In the genomic region with DNA sequence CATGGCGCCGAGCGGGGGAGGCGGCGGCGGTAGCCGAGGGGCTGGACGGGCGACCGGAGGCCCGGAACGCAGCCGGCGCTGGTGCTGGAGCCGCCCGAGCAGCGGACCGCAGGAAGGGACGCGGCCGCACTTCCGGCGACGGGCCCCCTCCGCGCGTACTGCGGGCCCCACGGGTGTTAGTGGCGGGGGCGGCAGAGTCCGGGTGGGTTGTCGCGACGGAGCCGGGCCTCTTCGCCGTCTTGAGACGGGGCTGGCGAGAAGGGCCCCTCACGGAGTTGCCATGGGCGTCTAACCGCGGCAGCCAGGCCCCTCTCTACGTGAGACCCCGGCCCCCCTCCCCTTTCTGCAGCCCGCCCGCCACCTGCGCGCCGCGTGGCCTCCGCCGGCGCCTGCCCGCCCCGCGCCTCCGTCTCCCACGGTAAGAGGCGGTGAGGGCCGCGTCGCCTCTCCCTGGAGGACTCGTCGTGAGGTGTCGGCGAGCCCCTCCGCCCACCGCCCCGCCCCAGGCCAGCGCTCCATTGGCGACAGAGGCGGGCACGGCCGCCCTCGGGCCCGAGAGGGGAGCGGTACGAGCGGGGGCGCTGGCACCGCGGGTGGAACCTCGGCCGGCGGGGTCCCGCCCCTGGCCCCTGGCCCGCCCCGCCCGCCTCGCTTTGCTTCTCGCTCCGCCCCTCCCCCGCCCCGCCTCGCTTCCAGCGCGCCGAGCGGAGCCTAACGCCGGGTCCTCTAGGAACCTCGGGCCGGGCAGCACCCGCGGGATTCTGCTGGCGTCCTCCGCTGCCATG, we compare ENCODE assay signal across 1 cellular context.
A peak's percentile ranks its signal among the peaks of the same experiment; 100 is the strongest.
TF ChIP-seq lines count a peak whose summit lies in the region.

Gene VPS9D1 (minus strand): TSS at position 40 of the 785 bp plus-strand sequence. CDS start 37 bp downstream, at position 3.
A gene with protein sequence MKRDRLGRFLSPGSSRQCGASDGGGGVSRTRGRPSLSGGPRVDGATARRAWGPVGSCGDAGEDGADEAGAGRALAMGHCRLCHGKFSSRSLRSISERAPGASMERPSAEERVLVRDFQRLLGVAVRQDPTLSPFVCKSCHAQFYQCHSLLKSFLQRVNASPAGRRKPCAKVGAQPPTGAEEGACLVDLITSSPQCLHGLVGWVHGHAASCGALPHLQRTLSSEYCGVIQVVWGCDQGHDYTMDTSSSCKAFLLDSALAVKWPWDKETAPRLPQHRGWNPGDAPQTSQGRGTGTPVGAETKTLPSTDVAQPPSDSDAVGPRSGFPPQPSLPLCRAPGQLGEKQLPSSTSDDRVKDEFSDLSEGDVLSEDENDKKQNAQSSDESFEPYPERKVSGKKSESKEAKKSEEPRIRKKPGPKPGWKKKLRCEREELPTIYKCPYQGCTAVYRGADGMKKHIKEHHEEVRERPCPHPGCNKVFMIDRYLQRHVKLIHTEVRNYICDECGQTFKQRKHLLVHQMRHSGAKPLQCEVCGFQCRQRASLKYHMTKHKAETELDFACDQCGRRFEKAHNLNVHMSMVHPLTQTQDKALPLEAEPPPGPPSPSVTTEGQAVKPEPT (plus strand): TSS at position 679 of the 785 bp plus-strand sequence. CDS start 104 bp downstream, at position 783.

TF ChIP-seq in HepG2, 621 proteins besides CTCF, POLR2A, EP300 and RAD21 (continued from another document and continues in another):
- 0 out of 2 replicates have a peak, but pooled peaks have one; percentile 66 for TF ChIP-seq KIAA2018 (CRISPR knock-in tag; IDR thresholded peaks at IDR 0.05; ENCODE audit: borderline replicate concordance)
- TF ChIP-seq HNF4G (IDR thresholded peaks at IDR 0.05; ENCODE audit: borderline replicate concordance, low read depth, low read length), result peak; percentile 46; the same call in 1 of the 2 replicates
- no peak; the same call in 1 of the 2 replicates for TF ChIP-seq HNF4G (CRISPR knock-in tag; IDR thresholded peaks at IDR 0.05; ENCODE audit: borderline replicate concordance, low read depth)
- TF ChIP-seq CENPX (CRISPR knock-in tag; IDR thresholded peaks at IDR 0.05), result no peak
- no peak for TF ChIP-seq GATA4 (IDR thresholded peaks at IDR 0.05; ENCODE audit: borderline replicate concordance, low read depth)
- no peak for TF ChIP-seq ZNF891 (CRISPR knock-in tag; IDR thresholded peaks at IDR 0.05)
- peak; percentile 20; the same call in 1 of the 2 replicates for TF ChIP-seq CEBPG (CRISPR knock-in tag; IDR thresholded peaks at IDR 0.05)
- peak; percentile 90 for TF ChIP-seq ARNT2 (CRISPR knock-in tag; IDR thresholded peaks at IDR 0.05; ENCODE audit: low read depth)
- TF ChIP-seq FOXA3 (CRISPR knock-in tag; IDR thresholded peaks at IDR 0.05), result 0 out of 2 replicates have a peak, but pooled peaks have one; percentile 58
- TF ChIP-seq SCMH1 (CRISPR knock-in tag; IDR thresholded peaks at IDR 0.05; ENCODE audit: borderline replicate concordance), result no peak
- TF ChIP-seq HCFC1 (IDR thresholded peaks at IDR 0.05; ENCODE audit: low read depth, low read length), result peak; percentile 82
- TF ChIP-seq ZNF136 (CRISPR knock-in tag; IDR thresholded peaks at IDR 0.05; ENCODE audit: low read depth), result no peak
- TF ChIP-seq SALL2 (CRISPR knock-in tag; IDR thresholded peaks at IDR 0.05), result peak; percentile 96
- TF ChIP-seq NAIF1 (CRISPR knock-in tag; IDR thresholded peaks at IDR 0.05; ENCODE audit: borderline replicate concordance), result no peak; the same call in 1 of the 2 replicates
- peak; percentile 100 for TF ChIP-seq YEATS4 (CRISPR knock-in tag; IDR thresholded peaks at IDR 0.05; ENCODE audit: borderline replicate concordance)
- no peak; the same call in 1 of the 2 replicates for TF ChIP-seq CSRNP1 (CRISPR knock-in tag; IDR thresholded peaks at IDR 0.05)
- TF ChIP-seq SKI (IDR thresholded peaks at IDR 0.05; ENCODE audit: partially characterized antibody), result peak; percentile 5
- TF ChIP-seq ZBTB43 (CRISPR knock-in tag; conservative IDR thresholded peaks at IDR 0.05), result peak; percentile 67; the same call in 1 of the 2 replicates
- peak; percentile 87; the same call in 1 of the 2 replicates for TF ChIP-seq SIN3B (IDR thresholded peaks at IDR 0.05; ENCODE audit: low read length)
- TF ChIP-seq SP1 (IDR thresholded peaks at IDR 0.05), result no peak
- peak; percentile 86 for TF ChIP-seq SP1 (CRISPR knock-in tag; IDR thresholded peaks at IDR 0.05)
- no peak; the same call in 1 of the 2 replicates for TF ChIP-seq ZNF337 (CRISPR knock-in tag; IDR thresholded peaks at IDR 0.05; ENCODE audit: borderline replicate concordance, low read depth)
- no peak for TF ChIP-seq ZNF326 (CRISPR knock-in tag; IDR thresholded peaks at IDR 0.05; ENCODE audit: borderline replicate concordance)
- no peak for TF ChIP-seq RFXANK (CRISPR knock-in tag; IDR thresholded peaks at IDR 0.05)
- TF ChIP-seq ZNF230 (CRISPR knock-in tag; IDR thresholded peaks at IDR 0.05), result no peak; the same call in 1 of the 2 replicates
- peak; percentile 94 for TF ChIP-seq ZNF709 (CRISPR knock-in tag; IDR thresholded peaks at IDR 0.05)
- peak; percentile 25; the same call in 1 of the 2 replicates for TF ChIP-seq GFI1 (CRISPR knock-in tag; IDR thresholded peaks at IDR 0.05; ENCODE audit: borderline replicate concordance)
- TF ChIP-seq NFIC (IDR thresholded peaks at IDR 0.05; ENCODE audit: low read length), result no peak; the same call in 1 of the 2 replicates
- peak; percentile 82; the same call in 1 of the 2 replicates for TF ChIP-seq GLI4 (CRISPR knock-in tag; IDR thresholded peaks at IDR 0.05; ENCODE audit: borderline replicate concordance)
- peak; percentile 99 for TF ChIP-seq GTF3A (CRISPR knock-in tag; conservative IDR thresholded peaks at IDR 0.05)
- peak; percentile 45; the same call in 1 of the 2 replicates for TF ChIP-seq TEAD2 (CRISPR knock-in tag; IDR thresholded peaks at IDR 0.05)
- TF ChIP-seq PAWR (CRISPR knock-in tag; IDR thresholded peaks at IDR 0.05; ENCODE audit: borderline replicate concordance), result peak; percentile 95; the same call in 1 of the 2 replicates
- TF ChIP-seq KLF13 (CRISPR knock-in tag; IDR thresholded peaks at IDR 0.05), result no peak
- TF ChIP-seq, protein P1, sequence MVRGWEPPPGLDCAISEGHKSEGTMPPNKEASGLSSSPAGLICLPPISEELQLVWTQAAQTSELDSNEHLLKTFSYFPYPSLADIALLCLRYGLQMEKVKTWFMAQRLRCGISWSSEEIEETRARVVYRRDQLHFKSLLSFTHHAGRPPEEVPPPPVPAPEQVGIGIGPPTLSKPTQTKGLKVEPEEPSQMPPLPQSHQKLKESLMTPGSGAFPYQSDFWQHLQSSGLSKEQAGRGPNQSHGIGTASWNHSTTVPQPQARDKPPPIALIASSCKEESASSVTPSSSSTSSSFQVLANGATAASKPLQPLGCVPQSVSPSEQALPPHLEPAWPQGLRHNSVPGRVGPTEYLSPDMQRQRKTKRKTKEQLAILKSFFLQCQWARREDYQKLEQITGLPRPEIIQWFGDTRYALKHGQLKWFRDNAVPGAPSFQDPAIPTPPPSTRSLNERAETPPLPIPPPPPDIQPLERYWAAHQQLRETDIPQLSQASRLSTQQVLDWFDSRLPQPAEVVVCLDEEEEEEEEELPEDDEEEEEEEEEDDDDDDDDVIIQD (CRISPR knock-in tag; IDR thresholded peaks at IDR 0.05; ENCODE audit: low read depth), result no peak
- peak; percentile 8; the same call in 1 of the 2 replicates for TF ChIP-seq SOX5 (CRISPR knock-in tag; IDR thresholded peaks at IDR 0.05; ENCODE audit: borderline replicate concordance)
- TF ChIP-seq EEA1 (CRISPR knock-in tag; IDR thresholded peaks at IDR 0.05; ENCODE audit: borderline replicate concordance), result peak; percentile 94; the same call in 1 of the 2 replicates
- no peak; the same call in 1 of the 2 replicates for TF ChIP-seq ZNF3 (CRISPR knock-in tag; IDR thresholded peaks at IDR 0.05)
- TF ChIP-seq NFKB2 (CRISPR knock-in tag; IDR thresholded peaks at IDR 0.05; ENCODE audit: borderline replicate concordance), result peak; percentile 74; the same call in 1 of the 2 replicates
- no peak for TF ChIP-seq SUZ12 (IDR thresholded peaks at IDR 0.05; ENCODE audit: low read depth, low read length)
- TF ChIP-seq, protein P2, sequence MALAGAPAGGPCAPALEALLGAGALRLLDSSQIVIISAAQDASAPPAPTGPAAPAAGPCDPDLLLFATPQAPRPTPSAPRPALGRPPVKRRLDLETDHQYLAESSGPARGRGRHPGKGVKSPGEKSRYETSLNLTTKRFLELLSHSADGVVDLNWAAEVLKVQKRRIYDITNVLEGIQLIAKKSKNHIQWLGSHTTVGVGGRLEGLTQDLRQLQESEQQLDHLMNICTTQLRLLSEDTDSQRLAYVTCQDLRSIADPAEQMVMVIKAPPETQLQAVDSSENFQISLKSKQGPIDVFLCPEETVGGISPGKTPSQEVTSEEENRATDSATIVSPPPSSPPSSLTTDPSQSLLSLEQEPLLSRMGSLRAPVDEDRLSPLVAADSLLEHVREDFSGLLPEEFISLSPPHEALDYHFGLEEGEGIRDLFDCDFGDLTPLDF (CRISPR knock-in tag; IDR thresholded peaks at IDR 0.05), result peak; percentile 49; the same call in 1 of the 2 replicates
- peak; percentile 53; the same call in 1 of the 2 replicates for TF ChIP-seq TFDP1 (CRISPR knock-in tag; IDR thresholded peaks at IDR 0.05; ENCODE audit: borderline replicate concordance)
